In the genomic region with DNA sequence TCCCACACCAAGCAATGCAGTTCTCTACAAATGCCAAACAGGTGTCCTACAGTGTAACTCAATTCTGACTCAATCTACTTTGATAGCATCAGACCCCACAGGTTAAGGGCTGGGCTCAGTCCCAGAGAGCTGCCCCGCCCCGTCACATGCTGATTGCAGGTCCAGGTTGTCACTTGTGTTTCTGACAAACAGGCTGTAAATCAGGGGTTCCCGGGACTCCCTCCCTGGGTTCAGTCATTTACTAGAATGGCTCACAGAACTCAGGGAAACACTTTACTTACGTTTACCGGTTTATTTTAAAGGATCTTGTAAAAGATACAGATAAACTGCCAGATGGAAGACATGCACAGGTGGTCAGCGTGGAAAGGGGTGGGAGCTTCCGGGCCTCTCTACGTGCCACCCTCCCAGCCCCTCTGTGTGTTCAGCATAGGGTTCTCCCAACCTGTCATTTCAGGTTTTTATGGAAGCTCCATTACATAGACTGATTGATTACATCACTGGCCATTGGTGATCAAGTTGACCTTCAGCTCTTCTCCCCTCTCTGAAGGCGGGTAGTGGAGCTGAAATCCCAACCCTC, we compare ENCODE assay signal across 14 cellular contexts. TPM values are rescaled to one million over a fixed set of nuclear protein-coding genes. Genes with fewer than 3 reads are reported as not detected.
DNase-seq lines count a peak whose midpoint lies in the region; ATAC-seq and TF ChIP-seq lines count a peak whose summit lies in the region.
"Had no signal": no experiment of that assay in that cellular context is flagged by ENCODE, and none has a peak within 500 bp of the region (broad histone marks: within the 10 kb centered on the region; RNA-seq: fewer than 3 reads in every experiment).

No MANE protein-coding gene starts in this region.

- H3K79me2 ChIP-seq in hepatocyte, result no peaks in the 10 kb centered on the region
- H3K79me2 ChIP-seq in Karpas-422 (ENCODE audit: low read length), result no peaks in the 10 kb centered on the region

- H3K9me2 ChIP-seq in hepatocyte (replicated peaks; ENCODE audit: insufficient read depth), result no peaks in the 10 kb centered on the region
- no peaks in the 10 kb centered on the region for H3K9me2 ChIP-seq in Karpas-422 (replicated peaks; ENCODE audit: insufficient read depth, low read length)

- TF ChIP-seq CTCF in hepatocyte (IDR thresholded peaks at IDR 0.05; ENCODE audit: poor library complexity) (no peak), stomach (IDR thresholded peaks at IDR 0.05) (no peak)

- 77% methylated on average over 9 of the region's 9 CpGs for WGBS in hepatocyte (ENCODE audit: low lambda C conversion rate, missing lambda C conversion rate)
- 48 to 82% (median 61%) methylated on average over 9 of the region's 9 CpGs for WGBS in stomach, 5 donors

- H3K36me3 Mint-ChIP-seq in activated CD4-positive, alpha-beta T cell treated with anti-CD3 and anti-CD28 coated beads, Interleukin-2, amount 10 ng/mL, durations not matched to agents 7 days and 5 days (ENCODE audit: low read depth), result no peaks in the 10 kb centered on the region

- H3K36me3 ChIP-seq in hepatocyte (replicated peaks; ENCODE audit: insufficient read depth, low read depth), result no peaks in the 10 kb centered on the region
- H3K36me3 ChIP-seq in stomach, result no peaks in the 10 kb centered on the region
- no peaks in the 10 kb centered on the region for H3K36me3 ChIP-seq in Karpas-422 (ENCODE audit: insufficient read depth, low read length)
- H3K36me3 ChIP-seq: left ventricle myocardium inferior had no signal

- no peak for ATAC-seq in HG02870 (IDR thresholded peaks at IDR 0.05; ENCODE audit: unreplicated experiment)
- ATAC-seq: naive thymus-derived CD4-positive, alpha-beta T cell had no signal

- DNase-seq in activated CD4-positive, alpha-beta T cell treated with anti-CD3 and anti-CD28 coated beads, Interleukin-2, amount 10 ng/mL, durations not matched to agents 7 days and 5 days, result peak; percentile 4
- DNase-seq in activated CD4-positive, alpha-beta T cell treated with anti-CD3 and anti-CD28 coated beads, Interleukin-2, amount 50 U/mL, for 1 hour, result no peak
- DNase-seq in NCI-H69 (lab: John Stamatoyannopoulos, UW) (peak; percentile 91), hepatocyte (ENCODE audit: low spot score) (peak; percentile 59), stomach (peak; percentile 69), Karpas-422 (no peak), NCI-H2081 treated with DMSO at 0.1 percent for 48 hours (lab: John Stamatoyannopoulos, UW) (no peak)
- DNase-seq: activated CD4-positive, alpha-beta T cell treated with anti-CD3 and anti-CD28 coated beads, Interleukin-2, amount 50 U/mL, for 4 hours; activated naive CD4-positive, alpha-beta T cell; dermis blood vessel endothelial cell; left ventricle myocardium inferior had no signal

- no peaks in the 10 kb centered on the region for H4K20me1 ChIP-seq in hepatocyte (ENCODE audit: insufficient read depth, poor library complexity, severe bottlenecking)
- no peaks in the 10 kb centered on the region for H4K20me1 ChIP-seq in Karpas-422 (ENCODE audit: insufficient read depth, low read depth, low read length)

- H3K9me3 Mint-ChIP-seq in activated CD4-positive, alpha-beta T cell treated with anti-CD3 and anti-CD28 coated beads, Interleukin-2, amount 10 ng/mL, durations not matched to agents 7 days and 5 days, result no peaks in the 10 kb centered on the region
- H3K9me3 Mint-ChIP-seq: naive thymus-derived CD4-positive, alpha-beta T cell had no signal

- H3K27ac Mint-ChIP-seq in activated CD4-positive, alpha-beta T cell treated with anti-CD3 and anti-CD28 coated beads, Interleukin-2, amount 10 ng/mL, durations not matched to agents 7 days and 5 days, result no peak overlapping the region
- H3K27ac Mint-ChIP-seq: naive thymus-derived CD4-positive, alpha-beta T cell had no signal

- no peak for TF ChIP-seq POLR2A in stomach (IDR thresholded peaks at IDR 0.05)

- H3K4me3 ChIP-seq in hepatocyte, result no peak overlapping the region
- no peak overlapping the region for H3K4me3 ChIP-seq in stomach
- H3K4me3 ChIP-seq in Karpas-422 (ENCODE audit: low read length), result no peak overlapping the region
- H3K4me3 ChIP-seq: left ventricle myocardium inferior, SK-N-MC had no signal

- H3K4me3 Mint-ChIP-seq in activated CD4-positive, alpha-beta T cell treated with anti-CD3 and anti-CD28 coated beads, Interleukin-2, amount 10 ng/mL, durations not matched to agents 7 days and 5 days, result no peak overlapping the region
- H3K4me3 Mint-ChIP-seq: naive thymus-derived CD4-positive, alpha-beta T cell had no signal

- intact Hi-C loops in stomach (cut with DNase I; ENCODE audit: low total_unique reads), result no loop called here

- CTCF ChIA-PET in activated CD4-positive, alpha-beta T cell treated with anti-CD3 and anti-CD28 coated beads, Interleukin-2, amount 10 ng/mL, durations not matched to agents 7 days and 5 days (lab: Charles Lee), result interaction anchor here (1.0 to 1.8 kb wide), 7 partner anchors 11 to 35 kb away, joined by 3 to 5 read pairs (median 3); no protein-coding TSS in a partner anchor

- H3K4me1 ChIP-seq in hepatocyte (ENCODE audit: insufficient read depth) (peaks cover 18% of the 10 kb centered on the region), stomach (peaks cover 11 to 74% (median 45%) of the 10 kb centered on the region in 4 donors), Karpas-422 (ENCODE audit: low read length) (peaks cover 58% of the 10 kb centered on the region)

- H3K27ac ChIP-seq in hepatocyte (peak overlapping the region; percentile 63), stomach (peak overlapping the region; percentile 69 to 89 (median 78)), Karpas-422 (ENCODE audit: low read length) (no peak overlapping the region)
- H3K27ac ChIP-seq: left ventricle myocardium inferior, SK-N-MC had no signal

- POLR2A ChIA-PET in activated CD4-positive, alpha-beta T cell treated with anti-CD3 and anti-CD28 coated beads, Interleukin-2, amount 10 ng/mL, durations not matched to agents 7 days and 5 days (lab: Charles Lee), result no interaction called here

- no peak for TF ChIP-seq EP300 in stomach (IDR thresholded peaks at IDR 0.05)

- peaks cover 12% of the 10 kb centered on the region for H3K4me1 Mint-ChIP-seq in activated CD4-positive, alpha-beta T cell treated with anti-CD3 and anti-CD28 coated beads, Interleukin-2, amount 10 ng/mL, durations not matched to agents 7 days and 5 days

- H3K27me3 ChIP-seq in hepatocyte, result no peaks in the 10 kb centered on the region
- H3K27me3 ChIP-seq in stomach, result no peaks in the 10 kb centered on the region
- H3K27me3 ChIP-seq in Karpas-422 (ENCODE audit: low read length), result no peaks in the 10 kb centered on the region

- H3K9ac ChIP-seq in Karpas-422 (ENCODE audit: low read length), result no peak overlapping the region

- H3K9me3 ChIP-seq in hepatocyte (ENCODE audit: low read depth) (no peaks in the 10 kb centered on the region), stomach (no peaks in the 10 kb centered on the region), Karpas-422 (ENCODE audit: low read length) (no peaks in the 10 kb centered on the region)
- H3K9me3 ChIP-seq: left ventricle myocardium inferior had no signal

- H2AFZ ChIP-seq in hepatocyte (no peak overlapping the region), Karpas-422 (ENCODE audit: low read length) (no peak overlapping the region)

- H3K4me2 ChIP-seq in hepatocyte (no peak overlapping the region), Karpas-422 (ENCODE audit: low read depth, low read length, poor library complexity, severe bottlenecking) (no peak overlapping the region)

- peaks cover 28% of the 10 kb centered on the region for H3K27me3 Mint-ChIP-seq in activated CD4-positive, alpha-beta T cell treated with anti-CD3 and anti-CD28 coated beads, Interleukin-2, amount 10 ng/mL, durations not matched to agents 7 days and 5 days

RNA-seq across cellular contexts. Expression of a gene that starts 28.7 kb away (rescaled TPM):
- 100 to 1,000 TPM; 235 to 264 TPM for total RNA-seq in activated CD4-positive, alpha-beta T cell treated with anti-CD3 and anti-CD28 coated beads, Interleukin-2, amount 10 ng/mL, durations not matched to agents 7 days and 5 days
- total RNA-seq in hepatocyte (35.4 and 51.2 TPM in 2 replicates), stomach (10 to 100 TPM in 4 of 5 donors, 1 to 10 TPM in 1; 9.3 to 74.0 (median 38.8) TPM)
- polyA plus RNA-seq in hepatocyte (27.3 and 32.7 TPM in 2 replicates), stomach (10 to 100 TPM; 23.0 to 30.7 (median 24.3) TPM)
- 32.9 and 38.8 TPM in 2 replicates for total RNA-seq in Karpas-422 (2014; rRNA removed; shearing (Covaris generic); ENCODE audit: low replicate concordance)

Comparison
In these comparisons a context has a peak if more than half of its experiments do, and no peak if none do; other contexts are left out.
1. DNase-seq: peak in activated CD4-positive, alpha-beta T cell treated with anti-CD3 and anti-CD28 coated beads, Interleukin-2, amount 10 ng/mL, durations not matched to agents 7 days and 5 days (single experiment), NCI-H69 (single experiment), hepatocyte (single experiment) and stomach (single experiment); none in activated CD4-positive, alpha-beta T cell treated with anti-CD3 and anti-CD28 coated beads, Interleukin-2, amount 50 U/mL, for 1 hour (single experiment), Karpas-422 (single experiment) and NCI-H2081 treated with DMSO at 0.1 percent for 48 hours (single experiment).